In genomic region chr9:136944519-136945332, GRCh38 we compare ENCODE assay signal across 8 cellular contexts. TPM values are rescaled to one million over a fixed set of nuclear protein-coding genes. Genes with fewer than 3 reads are reported as not detected.
A peak's percentile ranks its signal among the peaks of the same experiment; 100 is the strongest.
DNase-seq lines count a peak whose midpoint lies in the region; ATAC-seq and TF ChIP-seq lines count a peak whose summit lies in the region.

Gene C8G, plus strand, starts transcription at chr9:136945243. Its CDS starts 78 bp downstream, at chr9:136945321.
Gene FBXW5, minus strand, starts transcription at chr9:136944738. Its CDS starts 655 bp downstream, at chr9:136944083.

- H4K8ac ChIP-seq in neuronal stem cell (ENCODE audit: low read depth, low read length), result peak within 1 kb of the TSS; percentile 52

- H3F3A ChIP-seq in MM.1S (ENCODE audit: insufficient read depth, low read length), result no peaks in the 10 kb centered on the region

- peak within 1 kb of the TSS; percentile 4 for H2BK120ac ChIP-seq in neuronal stem cell (ENCODE audit: low read depth, low read length)

- peak within 1 kb of the TSS; percentile 84 for H3K14ac ChIP-seq in neuronal stem cell (ENCODE audit: low read length)

- H3K79me1 ChIP-seq in neuronal stem cell (ENCODE audit: low read depth, low read length), result peaks cover 19% of the 10 kb centered on the region

- TF ChIP-seq EP300 in gastroesophageal sphincter (IDR thresholded peaks at IDR 0.05), result no peak

- peak; percentile 71 to 90 for TF ChIP-seq POLR2A in gastroesophageal sphincter (IDR thresholded peaks at IDR 0.05)

- H2BK15ac ChIP-seq in neuronal stem cell (ENCODE audit: low read length), result peak within 1 kb of the TSS; percentile 93

- H3K23ac ChIP-seq in neuronal stem cell (ENCODE audit: low read depth, low read length, poor library complexity), result peak within 1 kb of the TSS; percentile 97

- H3K4ac ChIP-seq in neuronal stem cell (ENCODE audit: low read length), result peak within 1 kb of the TSS; percentile 38

- ATAC-seq in gastroesophageal sphincter, result peak; percentile 95

- H4K20me1 ChIP-seq in MM.1S (ENCODE audit: insufficient read depth, low read length), result no peaks in the 10 kb centered on the region

- H3K27ac ChIP-seq in MM.1S (ENCODE audit: low read length) (peak within 1 kb of the TSS; percentile 44; the same call in 1 of the 2 replicates), gastroesophageal sphincter (peak within 1 kb of the TSS; percentile 48 to 96 (median 94)), neuronal stem cell (replicated peaks; ENCODE audit: low read length) (peak within 1 kb of the TSS; percentile 72), subcutaneous abdominal adipose tissue (ENCODE audit: low read depth, low read length) (peak within 1 kb of the TSS; percentile 77)

- H3K9ac ChIP-seq in MM.1S (ENCODE audit: low read length) (peak within 1 kb of the TSS; percentile 84), neuronal stem cell (ENCODE audit: low read depth, low read length, poor library complexity) (peak within 1 kb of the TSS; percentile 97), subcutaneous abdominal adipose tissue (ENCODE audit: low read length in 5 of 5) (peak within 1 kb of the TSS; percentile 56 to 87 (median 79))

- peak within 1 kb of the TSS; percentile 87 for H2BK5ac ChIP-seq in neuronal stem cell (ENCODE audit: low read length)

- peaks cover 29% of the 10 kb centered on the region for H3K79me2 ChIP-seq in MM.1S (ENCODE audit: low read length)

- H2AFZ ChIP-seq in MM.1S (ENCODE audit: low read length) (peak within 1 kb of the TSS; percentile 42; the same call in 1 of the 2 replicates), neuronal stem cell (ENCODE audit: low read length) (peak within 1 kb of the TSS; percentile 84)

- H3K36me3 ChIP-seq in MM.1S (replicated peaks; ENCODE audit: insufficient read depth, low read length) (peaks cover 17% of the 10 kb centered on the region), gastroesophageal sphincter (peaks cover 0 to 36% of the 10 kb centered on the region in 2 donors), neuronal stem cell (replicated peaks in 1 of 2; ENCODE audit: control insufficient read depth in 2 of 2, insufficient read depth in 2 of 2, low read length in 2 of 2) (peaks cover 31 to 37% of the 10 kb centered on the region in 2 donors), subcutaneous abdominal adipose tissue (ENCODE audit: control insufficient read depth in 5 of 5, insufficient read depth in 5 of 5, low read length in 5 of 5) (peaks cover 0 to 35% (median 33%) of the 10 kb centered on the region in 5 donors)

- peak within 1 kb of the TSS; percentile 97 for H3K18ac ChIP-seq in neuronal stem cell (ENCODE audit: low read length)

- TF ChIP-seq CTCF in MM.1S (IDR thresholded peaks at IDR 0.05; ENCODE audit: low read length) (peak; percentile 90), gastroesophageal sphincter (IDR thresholded peaks at IDR 0.05) (peak in 3 of 4 experiments; percentile 98 to 99 (median 98))

- no peak within 1 kb of the TSS for H4K91ac ChIP-seq in neuronal stem cell (ENCODE audit: low read depth, low read length, poor library complexity)

- no peaks in the 10 kb centered on the region for H3K9me2 ChIP-seq in MM.1S (replicated peaks; ENCODE audit: insufficient read depth, low read length)

- WGBS in gastroesophageal sphincter (ENCODE audit: low coverage in 1 of 2), 2 donors, result 0% methylated on average over 3 of the region's 74 CpGs; no CpG with 5 or more reads in 1 of the 2 donors
- no CpG with 5 or more reads among the region's 74 CpGs for WGBS in neuronal stem cell (ENCODE audit: extremely low coverage in 2 of 2, insufficient read length in 2 of 2, insufficient replicate concordance in 1 of 2), 2 donors

- peak; percentile 100 for DNase-seq in GM03348 (ENCODE audit: low spot score)
- peak; percentile 90 for DNase-seq in HCEC 1CT
- DNase-seq in MM.1S, result peak; percentile 97
- peak; percentile 85 for DNase-seq in SIG-M5 treated with dmso at 0.1 percent for 504 hours (lab: John Stamatoyannopoulos, UW; ENCODE audit: unreplicated experiment)
- peak; percentile 94 for DNase-seq in activated naive CD4-positive, alpha-beta T cell treated with Interleukin-2 at 50 U/mL for 16 hours
- peak; percentile 94 for DNase-seq in neuronal stem cell (ENCODE audit: low spot score)

- H3K27me3 ChIP-seq in MM.1S (replicated peaks; ENCODE audit: insufficient read depth, low read length) (no peaks in the 10 kb centered on the region), gastroesophageal sphincter (no peaks in the 10 kb centered on the region), neuronal stem cell (ENCODE audit: control insufficient read depth in 3 of 3, insufficient read depth in 3 of 3, low read depth in 1 of 3, low read length in 3 of 3) (no peaks in the 10 kb centered on the region), subcutaneous abdominal adipose tissue (ENCODE audit: control insufficient read depth in 5 of 5, insufficient read depth in 4 of 5, low read length in 5 of 5) (no peaks in the 10 kb centered on the region)

- H3K4me1 ChIP-seq in MM.1S (ENCODE audit: low read length), result peaks cover 3% of the 10 kb centered on the region; the same call in 1 of the 2 replicates
- peaks cover 0 to 51% (median 21%) of the 10 kb centered on the region in 3 donors for H3K4me1 ChIP-seq in gastroesophageal sphincter
- H3K4me1 ChIP-seq in neuronal stem cell (ENCODE audit: control insufficient read depth in 2 of 2, insufficient read depth in 1 of 2, low read depth in 1 of 2, low read length in 2 of 2), result peaks cover 10% of the 10 kb centered on the region in 2 donors
- H3K4me1 ChIP-seq in subcutaneous abdominal adipose tissue (ENCODE audit: control insufficient read depth in 5 of 5, insufficient read depth in 5 of 5, low read length in 5 of 5), result peaks cover 5 to 67% (median 35%) of the 10 kb centered on the region in 5 donors

- H2AK5ac ChIP-seq in neuronal stem cell (ENCODE audit: low read depth, low read length), result peak within 1 kb of the TSS; percentile 84

- H3K4me3 ChIP-seq in MM.1S (ENCODE audit: low read length) (peak within 1 kb of the TSS; percentile 93), gastroesophageal sphincter (peak within 1 kb of the TSS; percentile 61 to 96), neuronal stem cell (ENCODE audit: low read length in 2 of 2) (peak within 1 kb of the TSS; percentile 92 to 96), subcutaneous abdominal adipose tissue (ENCODE audit: low read depth in 1 of 5, low read length in 5 of 5) (peak within 1 kb of the TSS; percentile 35 to 87 (median 77))

- H3K9me3 ChIP-seq in MM.1S (replicated peaks; ENCODE audit: insufficient read depth, low read length) (no peaks in the 10 kb centered on the region), gastroesophageal sphincter (no peaks in the 10 kb centered on the region), neuronal stem cell (replicated peaks in 1 of 2; ENCODE audit: control insufficient read depth in 2 of 2, insufficient read depth in 1 of 2, low read depth in 1 of 2, low read length in 2 of 2) (peaks cover 0 to 2% of the 10 kb centered on the region in 2 donors), subcutaneous abdominal adipose tissue (ENCODE audit: control insufficient read depth in 5 of 5, low read length in 5 of 5) (no peaks in the 10 kb centered on the region)

- H2BK12ac ChIP-seq in neuronal stem cell (ENCODE audit: low read length), result peak within 1 kb of the TSS; percentile 95

- H3K4me2 ChIP-seq in MM.1S (ENCODE audit: low read depth, low read length) (peak within 1 kb of the TSS; percentile 91), neuronal stem cell (ENCODE audit: insufficient read depth, low read length, poor library complexity, severe bottlenecking) (peak within 1 kb of the TSS; percentile 91)

RNA-seq across cellular contexts. Expression of gene C8G, which starts in this region (rescaled TPM):
- not detected for total RNA-seq in gastroesophageal sphincter
- polyA plus RNA-seq in neuronal stem cell (2013, experiment 1 of 2), result 0.31 TPM
- 0.22 TPM for polyA plus RNA-seq in neuronal stem cell (2013, experiment 2 of 2)

RNA-seq across cellular contexts. Expression of gene FBXW5, which starts in this region (rescaled TPM):
- 100 to 1,000 TPM; 171 to 310 (median 236) TPM for total RNA-seq in gastroesophageal sphincter
- polyA plus RNA-seq in neuronal stem cell (2013, experiment 1 of 2), result 33.3 TPM
- 31.2 TPM for polyA plus RNA-seq in neuronal stem cell (2013, experiment 2 of 2)

Comparison
In these comparisons a context has a peak if more than half of its experiments do, and no peak if none do; other contexts are left out.
1. Peak in every context shown above with its lines: DNase-seq, ATAC-seq, H3K4me3 ChIP-seq and H3K27ac ChIP-seq.
2. H3K27ac ChIP-seq: peak in every context shown above with its lines; median percentile 94 in gastroesophageal sphincter; 77 in subcutaneous abdominal adipose tissue; 72 in neuronal stem cell; 44 in MM.1S.